In genomic region chr16:66858740-66859396, GRCh38 we compare ENCODE assay signal across 12 cellular contexts. TPM values are rescaled to one million over a fixed set of nuclear protein-coding genes. Genes with fewer than 3 reads are reported as not detected.
A peak's percentile ranks its signal among the peaks of the same experiment; 100 is the strongest.
DNase-seq lines count a peak whose midpoint lies in the region; ATAC-seq, FAIRE-seq and TF ChIP-seq lines count a peak whose summit lies in the region.
"Had no signal": no experiment of that assay in that cellular context is flagged by ENCODE, and none has a peak within 500 bp of the region (broad histone marks: within the 10 kb centered on the region; RNA-seq: fewer than 3 reads in every experiment).

No MANE protein-coding gene starts in this region.

- no peak overlapping the region for H4K91ac ChIP-seq in H9 (ENCODE audit: insufficient read length, low read depth, low read length)

- H3K23ac ChIP-seq in H9 (ENCODE audit: insufficient read length, low read depth, low read length) = no peak overlapping the region

- H3K27me3 Mint-ChIP-seq in H9 (ENCODE audit: low read depth) = peaks cover 2% of the 10 kb centered on the region

- POLR2A ChIA-PET in GM12878 (lab: Charles Lee) = interaction anchor here (0.7 kb wide), 2 partner anchors 28 to 185 kb away, joined by 4 to 7 read pairs; partner anchors contain the start of gene NAE1

- no peak overlapping the region for H4K8ac ChIP-seq in H9 (replicated peaks; ENCODE audit: insufficient read length, low read depth, low read length)

- H2BK120ac ChIP-seq in H9 (ENCODE audit: low read depth, low read length, poor library complexity, severe bottlenecking) = no peak overlapping the region

- peak; percentile 45 for DNase-seq in DMS53 treated with DMSO at 0.1 percent for 48 hours (lab: John Stamatoyannopoulos, UW; ENCODE audit: unreplicated experiment)
- peak; percentile 48 for DNase-seq in HK-2 (ENCODE audit: unreplicated experiment)
- no peak for DNase-seq in GM12878 (ENCODE audit: low read depth, low spot score)
- peak; percentile 73 for DNase-seq in lung (ENCODE audit: low spot score)
- no peak for DNase-seq in SKM-1 (lab: John Stamatoyannopoulos, UW; ENCODE audit: unreplicated experiment)
- DNase-seq in sigmoid colon = no peak
- no peak for DNase-seq in KG1 (lab: John Stamatoyannopoulos, UW)
- no peak for DNase-seq in H9
- DNase-seq: NCI-H146, WERI-Rb-1 had no signal

- H3K4me3 ChIP-seq in GM12878 (no peak overlapping the region), lung (no peak overlapping the region), sigmoid colon (no peak overlapping the region)
- H3K4me3 ChIP-seq: cardiac muscle cell had no signal

- ATAC-seq in GM12878 = peak; percentile 80
- peak; percentile 79 for ATAC-seq in lung (ENCODE audit: insufficient read depth, low FRiP score)

- H3K4me1 ChIP-seq in GM12878 (ENCODE audit: control insufficient read depth, insufficient read depth, low read length) (peaks cover 4% of the 10 kb centered on the region), lung (ENCODE audit: control insufficient read depth in 2 of 2, insufficient read depth in 2 of 2, low read length in 2 of 2) (peaks cover 0 to 3% of the 10 kb centered on the region in 2 donors), sigmoid colon (peaks cover 0 to 12% (median 11%) of the 10 kb centered on the region in 4 donors), H9 (ENCODE audit: insufficient read depth, low read length) (no peaks in the 10 kb centered on the region)

- peaks cover 2% of the 10 kb centered on the region for H3K23me2 ChIP-seq in H9 (ENCODE audit: insufficient read length, low read depth, low read length, poor library complexity, severe bottlenecking)

- no peaks in the 10 kb centered on the region for H3K9me3 ChIP-seq in GM12878 (replicated peaks; ENCODE audit: control insufficient read depth, insufficient read depth, low read length)
- H3K9me3 ChIP-seq in lung (ENCODE audit: control insufficient read depth in 2 of 2, insufficient read depth in 1 of 2, low read length in 1 of 2) = no peaks in the 10 kb centered on the region
- H3K9me3 ChIP-seq in sigmoid colon = no peaks in the 10 kb centered on the region
- H3K9me3 ChIP-seq in H9 (ENCODE audit: control insufficient read depth, low read depth, low read length) = no peaks in the 10 kb centered on the region

- H2BK20ac ChIP-seq in H9 (ENCODE audit: low read depth, low read length, poor library complexity, severe bottlenecking) = no peak overlapping the region

- H3K27ac ChIP-seq in GM12878 (ENCODE audit: control insufficient read depth, insufficient read depth) (no peak overlapping the region; the same call in 1 of the 2 replicates), lung (ENCODE audit: low read depth in 1 of 2, low read length in 1 of 2) (no peak overlapping the region), sigmoid colon (no peak overlapping the region), H9 (ENCODE audit: insufficient read length, low read depth, low read length) (no peak overlapping the region)
- H3K27ac ChIP-seq: cardiac muscle cell, WERI-Rb-1 had no signal

- H3K27me3 ChIP-seq in GM12878 (replicated peaks in 1 of 2; ENCODE audit: control insufficient read depth in 2 of 2, insufficient read depth in 2 of 2, low read length in 1 of 2) (no peaks in the 10 kb centered on the region), lung (ENCODE audit: control insufficient read depth, insufficient read depth) (no peaks in the 10 kb centered on the region), sigmoid colon (no peaks in the 10 kb centered on the region), H9 (ENCODE audit: insufficient read depth, low read length) (no peaks in the 10 kb centered on the region)
- H3K27me3 ChIP-seq: cardiac muscle cell had no signal

- H3K14ac ChIP-seq in H9 (ENCODE audit: insufficient read depth, low read length) = no peak overlapping the region

- no peak for TF ChIP-seq RAD21 in GM12878 (IDR thresholded peaks at IDR 0.05; ENCODE audit: insufficient read depth, low read depth, low read length)

- H3K4me3 Mint-ChIP-seq in H9 = no peak overlapping the region

- in situ Hi-C loops in GM12878 (cut with MboI) = no loop called here

- BruUV-seq in GM12878 (replicated peaks; lab: Mats Ljungman, UMichigan) = no TSS peak

- intact Hi-C loops in GM12878 (cut with micrococcal nuclease; ENCODE audit: unreplicated experiment) = no loop called here
- intact Hi-C loops in sigmoid colon (cut with DNase I) = no loop called here

- no peak for FAIRE-seq in GM12878 (lab: Jason Lieb, UNC)

- H3K79me1 ChIP-seq in H9 (ENCODE audit: insufficient read depth, low read depth, low read length, poor library complexity, severe bottlenecking) = no peaks in the 10 kb centered on the region

- SMC1A ChIA-PET in GM12878 (lab: Charles Lee; ENCODE audit: uncharacterized antibody, unreplicated experiment) = no interaction called here

- H2AFZ ChIP-seq in GM12878 (ENCODE audit: control insufficient read depth, low read depth, low read length) = no peak overlapping the region
- no peak overlapping the region for H2AFZ ChIP-seq in H9 (ENCODE audit: low read length)

- TF ChIP-seq EP300 in GM12878 (IDR thresholded peaks at IDR 0.05; ENCODE audit: borderline replicate concordance in 1 of 2, control insufficient read depth in 1 of 2, low read depth in 2 of 2, low read length in 2 of 2) (no peak), sigmoid colon (IDR thresholded peaks at IDR 0.05) (no peak)

- H3T11ph ChIP-seq in H9 (ENCODE audit: low read length) = no peak overlapping the region

- no peak overlapping the region for H3K56ac ChIP-seq in H9 (ENCODE audit: insufficient read length, low read depth, low read length)

- no peak overlapping the region for H2BK5ac ChIP-seq in H9 (ENCODE audit: insufficient read length, low read length)

- 12% methylated on average over 4 of the region's 4 CpGs for WGBS in GM12878 (ENCODE audit: insufficient coverage, insufficient replicate concordance, low lambda C conversion rate, missing lambda C conversion rate)
- WGBS in lung, 2 donors = 52 to 71% methylated on average over 4 of the region's 4 CpGs
- 47 to 64% methylated on average over 4 of the region's 4 CpGs for WGBS in sigmoid colon, 2 donors
- no CpG with 5 or more reads among the region's 4 CpGs for WGBS in H9 (ENCODE audit: extremely low coverage, insufficient read length, low lambda C conversion rate)

- RAD21 ChIA-PET in GM12878 (lab: Charles Lee; ENCODE audit: unreplicated experiment) = no interaction called here

- H3K4me2 ChIP-seq in GM12878 (ENCODE audit: control insufficient read depth, insufficient read depth) (no peak overlapping the region), H9 (ENCODE audit: insufficient read depth, insufficient read length, low read length) (no peak overlapping the region)

- TF ChIP-seq POLR2A in GM12878 (IDR thresholded peaks at IDR 0.05; ENCODE audit: low read depth, low read length) = no peak
- TF ChIP-seq POLR2A in sigmoid colon (IDR thresholded peaks at IDR 0.05) = no peak

- TF ChIP-seq CTCF in GM12878 (IDR thresholded peaks at IDR 0.05 in 2 of 3, conservative IDR thresholded peaks at IDR 0.05 in 1 of 3; ENCODE audit: control insufficient read depth in 2 of 3, extremely low read depth in 1 of 3, insufficient read depth in 1 of 3, low read depth in 3 of 3, low read length in 3 of 3) = no peak
- no peak for TF ChIP-seq CTCF in lung (IDR thresholded peaks at IDR 0.05; ENCODE audit: control extremely low read depth, extremely low read depth)
- TF ChIP-seq CTCF in sigmoid colon (IDR thresholded peaks at IDR 0.05) = no peak
- no peak for TF ChIP-seq CTCF in H9 (conservative IDR thresholded peaks at IDR 0.05)

- H4K20me1 ChIP-seq in GM12878 (ENCODE audit: control insufficient read depth, insufficient read depth) (no peaks in the 10 kb centered on the region), H9 (ENCODE audit: control insufficient read depth, insufficient read depth, insufficient read length) (no peaks in the 10 kb centered on the region)

- H3K79me2 ChIP-seq in GM12878 (ENCODE audit: control insufficient read depth, insufficient read depth, low read length) (no peaks in the 10 kb centered on the region), H9 (ENCODE audit: insufficient read depth, low read length) (no peaks in the 10 kb centered on the region)

- H3K36me3 ChIP-seq in GM12878 (ENCODE audit: control insufficient read depth in 2 of 2, insufficient read depth in 2 of 2, low read length in 1 of 2) = no peaks in the 10 kb centered on the region
- no peaks in the 10 kb centered on the region for H3K36me3 ChIP-seq in lung (ENCODE audit: control insufficient read depth in 2 of 2, insufficient read depth in 2 of 2, low read length in 2 of 2)
- no peaks in the 10 kb centered on the region for H3K36me3 ChIP-seq in sigmoid colon
- H3K36me3 ChIP-seq: cardiac muscle cell, WERI-Rb-1 had no signal

- H2BK15ac ChIP-seq in H9 (ENCODE audit: low read depth, low read length) = no peak overlapping the region

- no peaks in the 10 kb centered on the region for H3K9me3 Mint-ChIP-seq in H9

- H2BK12ac ChIP-seq in H9 (ENCODE audit: insufficient read length, low read depth, low read length) = no peak overlapping the region

- H3K9ac ChIP-seq in GM12878 (ENCODE audit: control insufficient read depth, insufficient read depth, low read length) (no peak overlapping the region), H9 (ENCODE audit: extremely low read depth, insufficient read length, low read length) (no peak overlapping the region)

- no peak overlapping the region for H2AK5ac ChIP-seq in H9 (ENCODE audit: insufficient read length, low read length)

- no peak overlapping the region for H4K5ac ChIP-seq in H9 (ENCODE audit: insufficient read length, low read depth, low read length)

- H3K18ac ChIP-seq in H9 (ENCODE audit: insufficient read length, low read depth, low read length) = no peak overlapping the region

- H3K36me3 Mint-ChIP-seq in H9 (ENCODE audit: insufficient read depth in 1 of 3, low read depth in 3 of 3) = no peaks in the 10 kb centered on the region

- no peak overlapping the region for H3K27ac Mint-ChIP-seq in H9

- H3K4me1 Mint-ChIP-seq in H9 = no peaks in the 10 kb centered on the region

- CTCF ChIA-PET in GM12878 (lab: Yijun Ruan, JAX) = interaction anchor here (0.6 to 4.4 kb wide), 4 partner anchors 8 to 224 kb away, joined by 3 to 31 read pairs (median 8); partner anchors contain the start of gene NAE1

- H3K4ac ChIP-seq in H9 (ENCODE audit: low read depth, low read length) = no peak overlapping the region

RNA-seq across cellular contexts. Expression of gene CA7, which starts 14.7 kb away (rescaled TPM):
- not detected in 2 replicates for total RNA-seq in GM12878 (2013; cell fraction: nucleolus; rRNA removed)
- total RNA-seq in GM12878 (2014; rRNA removed) = not detected in 2 replicates
- total RNA-seq in GM12878 (2014; rRNA removed; fragmentation: Illumina TruSeq; extraction: Trizol) = not detected in 2 replicates
- total RNA-seq in GM12878 (2021) = not detected in 2 replicates
- not detected for polyA plus RNA-seq in GM12878 (2011; ENCODE audit: low read depth)
- polyA plus RNA-seq in GM12878 (2011; rRNA removed) = not detected in 2 replicates
- 0.04 and 0.05 TPM in 2 replicates for polyA plus RNA-seq in GM12878 (2011; cell fraction: cytosol; rRNA removed)
- not detected in 2 replicates for polyA plus RNA-seq in GM12878 (2011; cell fraction: nucleus; rRNA removed)
- not detected in 2 replicates for polyA plus RNA-seq in GM12878 (2012)
- polyA plus RNA-seq in GM12878 (2014; fragmentation: Illumina TruSeq; extraction: Trizol) = not detected in 2 replicates
- under 1 TPM in 1 of 2 experiments, not detected in 1; 0.04 TPM for polyA plus RNA-seq in GM12878 (2014; fragmentation: Nextera tagmentation; extraction: Ambion mirVana)
- polyA plus RNA-seq in GM12878 (2014; rRNA removed) = 0.05 TPM in 1 of 2 replicates, not detected in the other
- not detected for polyA plus RNA-seq in GM12878 (2016; fragmentation: Nextera tagmentation; extraction: Ambion mirVana)
- polyA minus RNA-seq in GM12878 (2011; rRNA and poly(A)+ RNA removed) = not detected in 2 replicates
- polyA minus RNA-seq in GM12878 (2011; cell fraction: cytosol; rRNA and poly(A)+ RNA removed) = not detected in 2 replicates
- not detected in 2 replicates for polyA minus RNA-seq in GM12878 (2011; cell fraction: nucleus; rRNA and poly(A)+ RNA removed)
- total RNA-seq in lung = not detected
- not detected for polyA plus RNA-seq in lung
- 1 to 10 TPM in 1 of 4 donors, not detected in 3; 1.9 TPM for total RNA-seq in sigmoid colon
- polyA plus RNA-seq in sigmoid colon = 100 to 1,000 TPM; 112 to 188 (median 154) TPM
- total RNA-seq in H9 (2021) = 0.55 and 0.81 TPM in 2 replicates
- total RNA-seq: urinary bladder had no signal
- polyA plus RNA-seq: urinary bladder had no signal

RNA-seq across cellular contexts. Expression of gene PDP2, which starts 21.4 kb away (rescaled TPM):
- 25.6 and 31.0 TPM in 2 replicates for total RNA-seq in GM12878 (2013; cell fraction: nucleolus; rRNA removed)
- total RNA-seq in GM12878 (2014; rRNA removed) (6.3 and 6.4 TPM in 2 replicates), GM12878 (2014; rRNA removed; fragmentation: Illumina TruSeq; extraction: Trizol) (6.1 and 6.4 TPM in 2 replicates), GM12878 (2021) (16.4 and 19.5 TPM in 2 replicates), lung (10 to 100 TPM; 21.3 to 23.0 TPM), sigmoid colon (1 to 10 TPM; 2.6 to 8.3 (median 4.7) TPM), H9 (2021) (22.0 and 23.1 TPM in 2 replicates)
- 2.4 TPM for polyA plus RNA-seq in GM12878 (2011; ENCODE audit: low read depth)
- polyA plus RNA-seq in GM12878 (2011; rRNA removed) (31.1 and 33.0 TPM in 2 replicates), GM12878 (2014; fragmentation: Illumina TruSeq; extraction: Trizol) (11.4 and 19.3 TPM in 2 replicates), GM12878 (2014; fragmentation: Nextera tagmentation; extraction: Ambion mirVana) (1 to 10 TPM; 3.0 to 4.5 TPM), GM12878 (2014; rRNA removed) (8.0 and 12.5 TPM in 2 replicates), GM12878 (2016; fragmentation: Nextera tagmentation; extraction: Ambion mirVana) (1 to 10 TPM; 1.9 to 4.5 TPM), lung (1 to 10 TPM; 4.5 to 4.9 TPM), sigmoid colon (1 to 10 TPM; 3.0 to 6.1 (median 5.1) TPM)
- 21.9 and 22.4 TPM in 2 replicates for polyA plus RNA-seq in GM12878 (2011; cell fraction: cytosol; rRNA removed)
- 14.3 and 17.5 TPM in 2 replicates for polyA plus RNA-seq in GM12878 (2011; cell fraction: nucleus; rRNA removed)
- polyA plus RNA-seq in GM12878 (2012) = 3.7 and 6.4 TPM in 2 replicates
- polyA minus RNA-seq in GM12878 (2011; rRNA and poly(A)+ RNA removed) = 61.7 and 73.4 TPM in 2 replicates
- polyA minus RNA-seq in GM12878 (2011; cell fraction: cytosol; rRNA and poly(A)+ RNA removed) = 9.2 and 15.0 TPM in 2 replicates
- polyA minus RNA-seq in GM12878 (2011; cell fraction: nucleus; rRNA and poly(A)+ RNA removed) = 8.7 and 23.7 TPM in 2 replicates

RNA-seq across cellular contexts. Expression of gene NAE1, which starts 28.1 kb away (rescaled TPM):
- total RNA-seq in GM12878 (2013; cell fraction: nucleolus; rRNA removed) = 149 and 168 TPM in 2 replicates
- total RNA-seq in GM12878 (2014; rRNA removed) = 66.6 and 84.8 TPM in 2 replicates
- total RNA-seq in GM12878 (2014; rRNA removed; fragmentation: Illumina TruSeq; extraction: Trizol) = 72.9 and 81.4 TPM in 2 replicates
- 58.7 and 65.3 TPM in 2 replicates for total RNA-seq in GM12878 (2021)
- polyA plus RNA-seq in GM12878 (2011; ENCODE audit: low read depth) = 23.7 TPM
- 80.9 and 136 TPM in 2 replicates for polyA plus RNA-seq in GM12878 (2011; rRNA removed)
- 21.4 and 24.0 TPM in 2 replicates for polyA plus RNA-seq in GM12878 (2011; cell fraction: cytosol; rRNA removed)
- 58.1 and 71.2 TPM in 2 replicates for polyA plus RNA-seq in GM12878 (2011; cell fraction: nucleus; rRNA removed)
- polyA plus RNA-seq in GM12878 (2012) = 32.4 and 42.0 TPM in 2 replicates
- polyA plus RNA-seq in GM12878 (2014; fragmentation: Illumina TruSeq; extraction: Trizol) = 71.2 and 84.0 TPM in 2 replicates
- polyA plus RNA-seq in GM12878 (2014; fragmentation: Nextera tagmentation; extraction: Ambion mirVana) = 100 to 1,000 TPM in 1 of 2 experiments, 10 to 100 TPM in 1; 76.6 to 101 TPM
- polyA plus RNA-seq in GM12878 (2014; rRNA removed) = 59.6 and 70.4 TPM in 2 replicates
- polyA plus RNA-seq in GM12878 (2016; fragmentation: Nextera tagmentation; extraction: Ambion mirVana) = 100 to 1,000 TPM; 103 to 106 TPM
- polyA minus RNA-seq in GM12878 (2011; rRNA and poly(A)+ RNA removed) = 25.2 and 35.7 TPM in 2 replicates
- 11.0 and 18.6 TPM in 2 replicates for polyA minus RNA-seq in GM12878 (2011; cell fraction: cytosol; rRNA and poly(A)+ RNA removed)
- 25.0 and 40.1 TPM in 2 replicates for polyA minus RNA-seq in GM12878 (2011; cell fraction: nucleus; rRNA and poly(A)+ RNA removed)
- total RNA-seq in lung = 10 to 100 TPM; 31.8 to 64.4 TPM
- 10 to 100 TPM; 24.2 to 26.3 TPM for polyA plus RNA-seq in lung
- 10 to 100 TPM; 34.6 to 58.3 (median 46.9) TPM for total RNA-seq in sigmoid colon
- 10 to 100 TPM; 34.8 to 48.8 (median 35.9) TPM for polyA plus RNA-seq in sigmoid colon
- 131 and 144 TPM in 2 replicates for total RNA-seq in H9 (2021)

RNA-seq across cellular contexts. Expression of gene TERB1, which starts 57.5 kb away (rescaled TPM):
- total RNA-seq in GM12878 (2013; cell fraction: nucleolus; rRNA removed) = not detected in 2 replicates
- 0.60 TPM in 1 of 2 replicates, not detected in the other for total RNA-seq in GM12878 (2014; rRNA removed)
- not detected in 2 replicates for total RNA-seq in GM12878 (2014; rRNA removed; fragmentation: Illumina TruSeq; extraction: Trizol)
- 0.10 TPM in 1 of 2 replicates, not detected in the other for total RNA-seq in GM12878 (2021)
- polyA plus RNA-seq in GM12878 (2011; ENCODE audit: low read depth) = not detected
- 0.09 TPM in 1 of 2 replicates, not detected in the other for polyA plus RNA-seq in GM12878 (2011; rRNA removed)
- polyA plus RNA-seq in GM12878 (2011; cell fraction: cytosol; rRNA removed) = 0.07 TPM in 1 of 2 replicates, not detected in the other
- polyA plus RNA-seq in GM12878 (2011; cell fraction: nucleus; rRNA removed) = not detected in 2 replicates
- 0.18 TPM in 1 of 2 replicates, not detected in the other for polyA plus RNA-seq in GM12878 (2012)
- polyA plus RNA-seq in GM12878 (2014; fragmentation: Illumina TruSeq; extraction: Trizol) = 0.03 TPM in 1 of 2 replicates, not detected in the other
- polyA plus RNA-seq in GM12878 (2014; fragmentation: Nextera tagmentation; extraction: Ambion mirVana) = not detected
- 0.06 TPM in 1 of 2 replicates, not detected in the other for polyA plus RNA-seq in GM12878 (2014; rRNA removed)
- polyA plus RNA-seq in GM12878 (2016; fragmentation: Nextera tagmentation; extraction: Ambion mirVana) = not detected
- polyA minus RNA-seq in GM12878 (2011; rRNA and poly(A)+ RNA removed) = not detected in 2 replicates
- polyA minus RNA-seq in GM12878 (2011; cell fraction: cytosol; rRNA and poly(A)+ RNA removed) = not detected in 2 replicates
- 0.12 TPM in 1 of 2 replicates, not detected in the other for polyA minus RNA-seq in GM12878 (2011; cell fraction: nucleus; rRNA and poly(A)+ RNA removed)
- total RNA-seq in lung = not detected
- not detected for polyA plus RNA-seq in lung
- total RNA-seq in sigmoid colon = under 1 TPM in 1 of 4 donors, not detected in 3; under 0.01 TPM
- under 1 TPM in 1 of 3 donors, not detected in 2; 0.03 TPM for polyA plus RNA-seq in sigmoid colon
- total RNA-seq in H9 (2021) = not detected in 2 replicates
- total RNA-seq: cardiac muscle cell, urinary bladder had no signal
- polyA plus RNA-seq: cardiac muscle cell, urinary bladder had no signal

RNA-seq across cellular contexts. Expression of gene CDH16, which starts 59.8 kb away (rescaled TPM):
- total RNA-seq in GM12878 (2013; cell fraction: nucleolus; rRNA removed) = not detected in 2 replicates
- total RNA-seq in GM12878 (2014; rRNA removed) (not detected in 2 replicates), GM12878 (2014; rRNA removed; fragmentation: Illumina TruSeq; extraction: Trizol) (not detected in 2 replicates), GM12878 (2021) (not detected in 2 replicates), lung (1 to 10 TPM in 1 of 2 donors, under 1 TPM in 1; 0.64 to 1.7 TPM), sigmoid colon (not detected), H9 (2021) (not detected in 2 replicates)
- polyA plus RNA-seq in GM12878 (2011; ENCODE audit: low read depth) = not detected
- polyA plus RNA-seq in GM12878 (2011; rRNA removed) (0.05 TPM in 1 of 2 replicates, not detected in the other), GM12878 (2014; fragmentation: Illumina TruSeq; extraction: Trizol) (not detected in 2 replicates), GM12878 (2014; fragmentation: Nextera tagmentation; extraction: Ambion mirVana) (not detected), GM12878 (2014; rRNA removed) (not detected in 2 replicates), GM12878 (2016; fragmentation: Nextera tagmentation; extraction: Ambion mirVana) (not detected), lung (under 1 TPM in 1 of 2 donors, not detected in 1; 0.25 TPM), sigmoid colon (under 1 TPM in 2 of 3 donors, not detected in 1; 0.19 to 0.60 TPM)
- polyA plus RNA-seq in GM12878 (2011; cell fraction: cytosol; rRNA removed) = 0.04 and 0.05 TPM in 2 replicates
- 0.18 and 0.28 TPM in 2 replicates for polyA plus RNA-seq in GM12878 (2011; cell fraction: nucleus; rRNA removed)
- polyA plus RNA-seq in GM12878 (2012) = not detected in 2 replicates
- 1.2 TPM in 1 of 2 replicates, not detected in the other for polyA minus RNA-seq in GM12878 (2011; rRNA and poly(A)+ RNA removed)
- polyA minus RNA-seq in GM12878 (2011; cell fraction: cytosol; rRNA and poly(A)+ RNA removed) = not detected in 2 replicates
- not detected in 2 replicates for polyA minus RNA-seq in GM12878 (2011; cell fraction: nucleus; rRNA and poly(A)+ RNA removed)
- total RNA-seq: urinary bladder had no signal
- polyA plus RNA-seq: cardiac muscle cell, urinary bladder had no signal

Comparison
In these comparisons a context has a peak if more than half of its experiments do, and no peak if none do; other contexts are left out.
1. DNase-seq: peak in DMS53 treated with DMSO at 0.1 percent for 48 hours (single experiment), HK-2 (single experiment) and lung (single experiment); none in GM12878 (single experiment), SKM-1 (single experiment), sigmoid colon (single experiment), KG1 (single experiment) and H9 (single experiment).